Comparison of ENCODE assay signal across 12 cellular contexts in genomic region chr2:180707867-180708205, GRCh38.
DNase-seq lines count a peak whose midpoint lies in the region; ATAC-seq lines count a peak whose summit lies in the region.
"Had no signal": no experiment of that assay in that cellular context is flagged by ENCODE, and none has a peak within 500 bp of the region (broad histone marks: within the 10 kb centered on the region; RNA-seq: fewer than 3 reads in every experiment).

No MANE protein-coding gene starts in this region.

- H3K27ac Mint-ChIP-seq in activated naive CD4-positive, alpha-beta T cell treated with anti-CD3 and anti-CD28 coated beads, Interleukin-2, amount 50 U/mL, for 72 hours: no peak overlapping the region
- H3K27ac Mint-ChIP-seq: memory B cell had no signal

- H3K4me3 ChIP-seq in ACC112 (ENCODE audit: low read depth, low read length): no peak overlapping the region
- H3K4me3 ChIP-seq: HAP-1 had no signal

- H3K36me3 Mint-ChIP-seq in activated naive CD4-positive, alpha-beta T cell treated with anti-CD3 and anti-CD28 coated beads, Interleukin-2, amount 50 U/mL, for 72 hours: no peaks in the 10 kb centered on the region
- H3K36me3 Mint-ChIP-seq: memory B cell had no signal

- DNase-seq in HS-27A (ENCODE audit: low read depth) (peak; percentile 39), NOMO-1 treated with dmso at 0.1 percent for 144 hours (lab: John Stamatoyannopoulos, UW; ENCODE audit: unreplicated experiment) (peak; percentile 68), fibroblast of peridontal ligament (ENCODE audit: extremely low read depth) (peak; percentile 92), sciatic nerve (ENCODE audit: low spot score) (no peak), OCI-M2 (lab: John Stamatoyannopoulos, UW; ENCODE audit: unreplicated experiment) (no peak)
- DNase-seq in activated naive CD4-positive, alpha-beta T cell treated with anti-CD3 and anti-CD28 coated beads, Interleukin-2, amount 50 U/mL, for 72 hours (ENCODE audit: low spot score in 2 of 2): no peak
- no peak for DNase-seq in stimulated activated CD4-positive, alpha-beta T cell treated with anti-CD3 and anti-CD28 coated beads, Interleukin-2, amount 100 ng/mL, for 48 hours
- DNase-seq: DND-41 had no signal

- H2AFZ ChIP-seq in ACC112 (ENCODE audit: low read length, unreplicated experiment): peak overlapping the region; percentile 26

- H3K27ac ChIP-seq in ACC112 (ENCODE audit: low read depth, low read length): peak overlapping the region; percentile 16; the same call in 1 of the 2 replicates

- H3K27me3 ChIP-seq in ACC112 (ENCODE audit: insufficient read depth, low read length): no peaks in the 10 kb centered on the region

- H3K36me3 ChIP-seq in ACC112 (ENCODE audit: insufficient read depth, low read length): no peaks in the 10 kb centered on the region
- H3K36me3 ChIP-seq: HAP-1 had no signal

- peaks cover 0 to 2% of the 10 kb centered on the region in 2 donors for H3K9me3 Mint-ChIP-seq in activated naive CD4-positive, alpha-beta T cell treated with anti-CD3 and anti-CD28 coated beads, Interleukin-2, amount 50 U/mL, for 72 hours
- H3K9me3 Mint-ChIP-seq: memory B cell had no signal

- H3K79me2 ChIP-seq in ACC112 (ENCODE audit: control insufficient read depth, insufficient read depth, low read length, unreplicated experiment): no peaks in the 10 kb centered on the region

- intact Hi-C loops in sciatic nerve (cut with DNase I): no loop called here

- ATAC-seq in activated naive CD4-positive, alpha-beta T cell treated with anti-CD3 and anti-CD28 coated beads, Interleukin-2, amount 50 U/mL, for 72 hours: no peak
- no peak for ATAC-seq in sciatic nerve
- ATAC-seq: Panc1 had no signal

- H3K4me1 ChIP-seq in ACC112 (ENCODE audit: control insufficient read depth, insufficient read depth, low read length, unreplicated experiment): peaks cover 34% of the 10 kb centered on the region
- H3K4me1 ChIP-seq: HAP-1 had no signal

Comparison
In these comparisons a context has a peak if more than half of its experiments do, and no peak if none do; other contexts are left out.
1. DNase-seq: peak in HS-27A (single experiment), NOMO-1 treated with dmso at 0.1 percent for 144 hours (single experiment) and fibroblast of peridontal ligament (single experiment); none in activated naive CD4-positive, alpha-beta T cell treated with anti-CD3 and anti-CD28 coated beads, Interleukin-2, amount 50 U/mL, for 72 hours (0 of 2), stimulated activated CD4-positive, alpha-beta T cell treated with anti-CD3 and anti-CD28 coated beads, Interleukin-2, amount 100 ng/mL, for 48 hours (0 of 2), sciatic nerve (single experiment) and OCI-M2 (single experiment).